Comparison of ENCODE assay signal across 22 cellular contexts in genomic region chr9:131987232-131987631, GRCh38.
DNase-seq lines count a peak whose midpoint lies in the region; ATAC-seq and TF ChIP-seq lines count a peak whose summit lies in the region.
"Had no signal": no experiment of that assay in that cellular context is flagged by ENCODE, and none has a peak within 500 bp of the region (broad histone marks: within the 10 kb centered on the region; RNA-seq: fewer than 3 reads in every experiment).

No MANE protein-coding gene starts in this region.

- H3K4ac ChIP-seq in mesendoderm (ENCODE audit: low read depth, low read length): no peak overlapping the region

- H3K18ac ChIP-seq in mesendoderm (ENCODE audit: low read length): no peak overlapping the region

- POLR2A ChIA-PET in WTC11 (lab: Charles Lee): interaction anchor here (0.7 kb wide), 1 partner anchor 33 kb away, joined by 6 read pairs; no protein-coding TSS in a partner anchor

- H3K27me3 ChIP-seq in mesendoderm (ENCODE audit: insufficient read depth, low read length, poor library complexity) (no peaks in the 10 kb centered on the region), gastroesophageal sphincter (no peaks in the 10 kb centered on the region)
- H3K27me3 ChIP-seq: BE2C; BLaER1 treated with 17β-estradiol and CSF1 and Interleukin-3, amounts not matched to agents 10 nM and 100 nM had no signal

- peak overlapping the region; percentile 11; the same call in 1 of the 2 replicates for H3K4me3 Mint-ChIP-seq in HFFc6
- H3K4me3 Mint-ChIP-seq in WTC11: no peak overlapping the region
- H3K4me3 Mint-ChIP-seq: CD14-positive monocyte; CD4-positive, alpha-beta T cell; CD8-positive, alpha-beta memory T cell; H9 had no signal

- H3K9me3 Mint-ChIP-seq in HFFc6 (no peaks in the 10 kb centered on the region), WTC11 (no peaks in the 10 kb centered on the region)
- H3K9me3 Mint-ChIP-seq: CD14-positive monocyte; CD4-positive, alpha-beta T cell; CD8-positive, alpha-beta memory T cell; H9 had no signal

- peaks cover 5% of the 10 kb centered on the region for H3K36me3 Mint-ChIP-seq in HFFc6 (ENCODE audit: low read depth)
- H3K36me3 Mint-ChIP-seq in WTC11: no peaks in the 10 kb centered on the region

- no peak for TF ChIP-seq EP300 in gastroesophageal sphincter (IDR thresholded peaks at IDR 0.05)

- no peak overlapping the region for H2BK120ac ChIP-seq in mesendoderm (ENCODE audit: low read depth, low read length)

- peak overlapping the region; percentile 51 for H3K27ac Mint-ChIP-seq in HFFc6
- H3K27ac Mint-ChIP-seq in WTC11: peak overlapping the region; percentile 58; the same call in 1 of the 2 replicates
- H3K27ac Mint-ChIP-seq: CD4-positive, alpha-beta T cell had no signal

- H3K4me3 ChIP-seq in mesendoderm (ENCODE audit: low read length): no peak overlapping the region
- H3K4me3 ChIP-seq in gastroesophageal sphincter: no peak overlapping the region
- H3K4me3 ChIP-seq: A549; BLaER1 treated with 17β-estradiol and CSF1 and Interleukin-3, amounts not matched to agents 10 nM and 100 nM; GM12878; GM23248 had no signal

- no peak overlapping the region for H2AK5ac ChIP-seq in mesendoderm (ENCODE audit: low read length)

- H3K36me3 ChIP-seq in mesendoderm (ENCODE audit: control insufficient read depth, insufficient read depth, low read length) (no peaks in the 10 kb centered on the region), gastroesophageal sphincter (no peaks in the 10 kb centered on the region)
- H3K36me3 ChIP-seq: BE2C had no signal

- H2BK15ac ChIP-seq in mesendoderm (replicated peaks; ENCODE audit: low read depth): no peak overlapping the region

- TF ChIP-seq POLR2A in gastroesophageal sphincter (IDR thresholded peaks at IDR 0.05): no peak

- no CpG with 5 or more reads among the region's 5 CpGs for whole genome bisulfite sequencing in mesendoderm (ENCODE audit: extremely low coverage, insufficient coverage, low lambda C conversion rate)
- WGBS in gastroesophageal sphincter (ENCODE audit: low coverage in 1 of 2), 2 donors: 80 to 92% methylated on average over 5 of the region's 5 CpGs

- H4K5ac ChIP-seq in mesendoderm (ENCODE audit: low read length): no peak overlapping the region

- TF ChIP-seq CTCF in HFFc6 (IDR thresholded peaks at IDR 0.05): no peak
- no peak for TF ChIP-seq CTCF in WTC11 (IDR thresholded peaks at IDR 0.05)
- TF ChIP-seq CTCF in gastroesophageal sphincter (IDR thresholded peaks at IDR 0.05): no peak

- DNase-seq in HFFc6 (no peak), WTC11 (ENCODE audit: low spot score) (no peak), mesendoderm (peak; percentile 40), DMS114 treated with DMSO at 0.1 percent for 48 hours (lab: John Stamatoyannopoulos, UW; ENCODE audit: unreplicated experiment) (no peak), NCI-H1930 (lab: John Stamatoyannopoulos, UW) (no peak)
- DNase-seq: 8988T; ACHN; AML-193; BE2C; Calu3; CD4-positive, alpha-beta T cell; CD8-positive, alpha-beta memory T cell; GDM1; H9 had no signal

- H3K27ac ChIP-seq in mesendoderm (ENCODE audit: low read depth, low read length) (no peak overlapping the region), gastroesophageal sphincter (no peak overlapping the region)
- H3K27ac ChIP-seq: A549; BLaER1 treated with 17β-estradiol and CSF1 and Interleukin-3, amounts not matched to agents 10 nM and 100 nM; GM23248 had no signal

- H3K9me3 ChIP-seq in gastroesophageal sphincter: no peaks in the 10 kb centered on the region
- H3K9me3 ChIP-seq: A549; BE2C; BLaER1 treated with 17β-estradiol and CSF1 and Interleukin-3, amounts not matched to agents 10 nM and 100 nM had no signal

- no peak overlapping the region for H3K4me2 ChIP-seq in mesendoderm (ENCODE audit: low read length)
- H3K4me2 ChIP-seq: A549; BLaER1 treated with 17β-estradiol and CSF1 and Interleukin-3, amounts not matched to agents 10 nM and 100 nM had no signal

- peaks cover under 1% of the 10 kb centered on the region; the same call in 1 of the 2 replicates for H3K27me3 Mint-ChIP-seq in HFFc6 (ENCODE audit: insufficient read depth)
- no peaks in the 10 kb centered on the region for H3K27me3 Mint-ChIP-seq in WTC11 (ENCODE audit: low read depth)
- H3K27me3 Mint-ChIP-seq: CD4-positive, alpha-beta T cell; CD8-positive, alpha-beta memory T cell had no signal

- CTCF ChIA-PET in WTC11 (lab: Charles Lee): interaction anchor here (0.8 kb wide), 2 partner anchors 177 to 182 kb away, joined by 3 read pairs; no protein-coding TSS in a partner anchor

- H3K79me2 ChIP-seq in mesendoderm (ENCODE audit: control insufficient read depth, insufficient read depth, low read length): no peaks in the 10 kb centered on the region

- ATAC-seq in WTC11 (no peak), HG02610 (IDR thresholded peaks at IDR 0.05; ENCODE audit: unreplicated experiment) (no peak), gastroesophageal sphincter (no peak)
- ATAC-seq: A549, GM12878, HCT116 had no signal

- H3K9ac ChIP-seq in mesendoderm (ENCODE audit: low read length): no peak overlapping the region
- H3K9ac ChIP-seq: BLaER1 treated with 17β-estradiol and CSF1 and Interleukin-3, amounts not matched to agents 10 nM and 100 nM; GM23248 had no signal

- H3K4me1 Mint-ChIP-seq in HFFc6 (ENCODE audit: low read depth) (peaks cover 58% of the 10 kb centered on the region), WTC11 (peaks cover 25% of the 10 kb centered on the region)
- H3K4me1 Mint-ChIP-seq: CD14-positive monocyte had no signal

- no peak overlapping the region for H2BK5ac ChIP-seq in mesendoderm (ENCODE audit: low read length)

- peaks cover 4% of the 10 kb centered on the region for H3K79me1 ChIP-seq in mesendoderm (ENCODE audit: low read length)

- H3K23ac ChIP-seq in mesendoderm (ENCODE audit: low read length): no peak overlapping the region

- H3K56ac ChIP-seq in mesendoderm (ENCODE audit: low read length): no peak overlapping the region

- no peak overlapping the region for H4K8ac ChIP-seq in mesendoderm (ENCODE audit: low read depth, low read length)

- H3K4me1 ChIP-seq in mesendoderm (ENCODE audit: control insufficient read depth, low read depth, low read length): peaks cover 2% of the 10 kb centered on the region
- no peaks in the 10 kb centered on the region for H3K4me1 ChIP-seq in gastroesophageal sphincter
- H3K4me1 ChIP-seq: BE2C had no signal

TF ChIP-seq in WTC11, 78 proteins besides CTCF, POLR2A, EP300 and RAD21:
- TF ChIP-seq NR1H2 (CRISPR knock-in tag; IDR thresholded peaks at IDR 0.05) (no peak), HMGA2 (CRISPR knock-in tag; IDR thresholded peaks at IDR 0.05) (no peak), ZBTB43 (CRISPR knock-in tag; IDR thresholded peaks at IDR 0.05) (no peak), ARID4B (CRISPR knock-in tag; IDR thresholded peaks at IDR 0.05; ENCODE audit: borderline replicate concordance) (no peak)
- TF ChIP-seq, protein P1, sequence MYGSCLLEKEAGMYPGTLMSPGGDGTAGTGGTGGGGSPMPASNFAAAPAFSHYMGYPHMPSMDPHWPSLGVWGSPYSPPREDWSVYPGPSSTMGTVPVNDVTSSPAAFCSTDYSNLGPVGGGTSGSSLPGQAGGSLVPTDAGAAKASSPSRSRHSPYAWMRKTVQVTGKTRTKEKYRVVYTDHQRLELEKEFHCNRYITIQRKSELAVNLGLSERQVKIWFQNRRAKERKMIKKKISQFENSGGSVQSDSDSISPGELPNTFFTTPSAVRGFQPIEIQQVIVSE (CRISPR knock-in tag; IDR thresholded peaks at IDR 0.05; ENCODE audit: borderline replicate concordance): no peak
